24 cellular contexts compared by ENCODE assay signal in genomic region chr11:78708388-78708787, GRCh38.
DNase-seq lines count a peak whose midpoint lies in the region; TF ChIP-seq lines count a peak whose summit lies in the region.
"Had no signal": no experiment of that assay in that cellular context is flagged by ENCODE, and none has a peak within 500 bp of the region (broad histone marks: within the 10 kb centered on the region; RNA-seq: fewer than 3 reads in every experiment).

No MANE protein-coding gene starts in this region.

- no peaks in the 10 kb centered on the region for H3K9me3 Mint-ChIP-seq in osteocyte (ENCODE audit: unreplicated experiment)
- H3K9me3 Mint-ChIP-seq: activated B cell treated with CpG ODN at 0.5 μM for 24 hours; activated CD4-positive, alpha-beta memory T cell treated with anti-CD3 and anti-CD28 coated beads, Interleukin-2, amount 10 ng/mL, durations not matched to agents 7 days and 5 days; activated T-cell treated with anti-CD3 and anti-CD28 coated beads, Interleukin-2, amount 50 U/mL, for 24 hours; nephron had no signal

- no peaks in the 10 kb centered on the region for H3K9me3 ChIP-seq in NT2/D1 (ENCODE audit: insufficient read depth, low read length)
- no peaks in the 10 kb centered on the region for H3K9me3 ChIP-seq in tibial artery
- H3K9me3 ChIP-seq in WERI-Rb-1 (ENCODE audit: severe bottlenecking), result no peaks in the 10 kb centered on the region
- H3K9me3 ChIP-seq: gastroesophageal sphincter, thoracic aorta had no signal

- H3K36me3 Mint-ChIP-seq in osteocyte (ENCODE audit: unreplicated experiment), result peaks cover 16% of the 10 kb centered on the region
- H3K36me3 Mint-ChIP-seq: stimulated activated naive B cell treated with anti-CD40 and anti-IgM and Interleukin-4, amounts not matched to agents 10 μg/mL and 1 μg/mL and 100 μg/mL, for 72 hours had no signal

- no peak for TF ChIP-seq CTCF in epithelial cell of esophagus (IDR thresholded peaks at IDR 0.05; ENCODE audit: insufficient read depth, low read depth, low read length, missing control alignments)
- TF ChIP-seq CTCF in osteocyte (IDR thresholded peaks at IDR 0.05), result no peak
- no peak for TF ChIP-seq CTCF in tibial artery (IDR thresholded peaks at IDR 0.05)
- TF ChIP-seq CTCF in GM10266 (IDR thresholded peaks at IDR 0.05; ENCODE audit: control insufficient read depth, insufficient read depth, low read depth, missing control alignments), result no peak
- no peak for TF ChIP-seq CTCF in WERI-Rb-1 (IDR thresholded peaks at IDR 0.05; ENCODE audit: low read depth, low read length)

- intact Hi-C loops in tibial artery (cut with DNase I; ENCODE audit: low total_unique reads), result no loop called here

- no peaks in the 10 kb centered on the region for H3K27me3 Mint-ChIP-seq in osteocyte (ENCODE audit: unreplicated experiment)
- H3K27me3 Mint-ChIP-seq: activated B cell treated with CpG ODN at 0.5 μM for 24 hours; stimulated activated naive B cell treated with anti-CD40 and anti-IgM and Interleukin-4, amounts not matched to agents 10 μg/mL and 1 μg/mL and 100 μg/mL, for 72 hours had no signal

- H3K4me3 ChIP-seq in NT2/D1 (ENCODE audit: insufficient read length, low read depth) (no peak overlapping the region), epithelial cell of esophagus (ENCODE audit: low read length) (no peak overlapping the region), tibial artery (no peak overlapping the region), WERI-Rb-1 (ENCODE audit: low read depth, low read length) (no peak overlapping the region)
- H3K4me3 ChIP-seq: gastroesophageal sphincter, thoracic aorta had no signal

- H3K27ac Mint-ChIP-seq in osteocyte (ENCODE audit: unreplicated experiment), result peak overlapping the region; percentile 25
- H3K27ac Mint-ChIP-seq: activated B cell treated with CpG ODN at 0.5 μM for 24 hours; activated CD4-positive, alpha-beta memory T cell treated with anti-CD3 and anti-CD28 coated beads, Interleukin-2, amount 10 ng/mL, durations not matched to agents 7 days and 5 days; activated T-cell treated with anti-CD3 and anti-CD28 coated beads, Interleukin-2, amount 50 U/mL, for 24 hours; nephron; stimulated activated naive B cell treated with anti-CD40 and anti-IgM and Interleukin-4, amounts not matched to agents 10 μg/mL and 1 μg/mL and 100 μg/mL, for 72 hours had no signal

- H3K27me3 ChIP-seq in NT2/D1 (ENCODE audit: insufficient read depth, insufficient read length), result no peaks in the 10 kb centered on the region
- H3K27me3 ChIP-seq in tibial artery, result no peaks in the 10 kb centered on the region
- H3K27me3 ChIP-seq in WERI-Rb-1 (ENCODE audit: insufficient read depth, low read depth, severe bottlenecking), result peaks cover 21% of the 10 kb centered on the region
- H3K27me3 ChIP-seq: gastroesophageal sphincter had no signal

- no peaks in the 10 kb centered on the region for H3K36me3 ChIP-seq in NT2/D1 (ENCODE audit: insufficient read depth, insufficient read length, low read length)
- H3K36me3 ChIP-seq in tibial artery, result no peaks in the 10 kb centered on the region
- no peaks in the 10 kb centered on the region for H3K36me3 ChIP-seq in WERI-Rb-1
- H3K36me3 ChIP-seq: thoracic aorta had no signal

- peak; percentile 52 for DNase-seq in EL
- DNase-seq in NT2/D1 (ENCODE audit: low read depth, low spot score), result peak; percentile 47
- peak; percentile 87 for DNase-seq in epithelial cell of esophagus (ENCODE audit: low read depth)
- DNase-seq in osteocyte (ENCODE audit: extremely low spot score, unreplicated experiment), result no peak
- no peak for DNase-seq in NCI-H510A (lab: John Stamatoyannopoulos, UW)
- DNase-seq in tibial artery, result no peak
- DNase-seq in GM10266 (ENCODE audit: extremely low spot score), result no peak
- DNase-seq in WERI-Rb-1, result no peak
- DNase-seq: activated B cell treated with CpG ODN at 0.5 μM for 24 hours; activated CD4-positive, alpha-beta memory T cell treated with anti-CD3 and anti-CD28 coated beads, Interleukin-2, amount 10 ng/mL, durations not matched to agents 7 days and 5 days; activated naive CD4-positive, alpha-beta T cell; activated T-cell treated with anti-CD3 and anti-CD28 coated beads, Interleukin-2, amount 50 U/mL, for 24 hours; AML-193; central memory CD4-positive, alpha-beta T cell; DMS79 treated with DMSO at 0.1 percent for 48 hours; erythroblast; midbrain; NCI-H1694; NCI-H69; SIG-M5; stimulated activated naive B cell treated with anti-CD40 and anti-IgM and Interleukin-4, amounts not matched to agents 10 μg/mL and 1 μg/mL and 100 μg/mL, for 72 hours had no signal

- H3K27ac ChIP-seq in tibial artery (no peak overlapping the region), WERI-Rb-1 (no peak overlapping the region)
- H3K27ac ChIP-seq: gastroesophageal sphincter, thoracic aorta had no signal

- H3K9ac ChIP-seq in NT2/D1 (ENCODE audit: insufficient read length, low read depth), result no peak overlapping the region

- no peaks in the 10 kb centered on the region for H3K4me1 Mint-ChIP-seq in osteocyte (ENCODE audit: unreplicated experiment)
- H3K4me1 Mint-ChIP-seq: activated B cell treated with CpG ODN at 0.5 μM for 24 hours; activated CD4-positive, alpha-beta memory T cell treated with anti-CD3 and anti-CD28 coated beads, Interleukin-2, amount 10 ng/mL, durations not matched to agents 7 days and 5 days; nephron; stimulated activated naive B cell treated with anti-CD40 and anti-IgM and Interleukin-4, amounts not matched to agents 10 μg/mL and 1 μg/mL and 100 μg/mL, for 72 hours had no signal

- no peak overlapping the region for H3K4me3 Mint-ChIP-seq in osteocyte (ENCODE audit: unreplicated experiment)
- H3K4me3 Mint-ChIP-seq: activated B cell treated with CpG ODN at 0.5 μM for 24 hours; activated CD4-positive, alpha-beta memory T cell treated with anti-CD3 and anti-CD28 coated beads, Interleukin-2, amount 10 ng/mL, durations not matched to agents 7 days and 5 days; activated T-cell treated with anti-CD3 and anti-CD28 coated beads, Interleukin-2, amount 50 U/mL, for 24 hours; nephron; stimulated activated naive B cell treated with anti-CD40 and anti-IgM and Interleukin-4, amounts not matched to agents 10 μg/mL and 1 μg/mL and 100 μg/mL, for 72 hours had no signal

- no peaks in the 10 kb centered on the region for H3K4me1 ChIP-seq in NT2/D1 (ENCODE audit: insufficient read depth, insufficient read length)
- no peaks in the 10 kb centered on the region for H3K4me1 ChIP-seq in tibial artery
- H3K4me1 ChIP-seq: gastroesophageal sphincter had no signal

Comparison
In these comparisons a context has a peak if more than half of its experiments do, and no peak if none do; other contexts are left out.
1. DNase-seq: peak in EL (single experiment), NT2/D1 (single experiment) and epithelial cell of esophagus (single experiment); none in osteocyte (single experiment), NCI-H510A (single experiment), tibial artery (0 of 2), GM10266 (single experiment) and WERI-Rb-1 (single experiment).